Comparison of ENCODE assay signal across 9 cellular contexts in genomic region chr20:53608456-53609413, GRCh38. TPM values are rescaled to one million over a fixed set of nuclear protein-coding genes. Genes with fewer than 3 reads are reported as not detected.
DNase-seq lines count a peak whose midpoint lies in the region; ATAC-seq and TF ChIP-seq lines count a peak whose summit lies in the region.
"Had no signal": no experiment of that assay in that cellular context is flagged by ENCODE, and none has a peak within 500 bp of the region (broad histone marks: within the 10 kb centered on the region; RNA-seq: fewer than 3 reads in every experiment).

No MANE protein-coding gene starts in this region.

- intact Hi-C loops in heart right ventricle (cut with DNase I): no loop called here

- ATAC-seq in heart right ventricle: peak in 5 of 8 donors; percentile 47 to 69 (median 61)
- no peak for ATAC-seq in GM18858 (IDR thresholded peaks at IDR 0.05; ENCODE audit: unreplicated experiment)
- ATAC-seq in HG02623 (IDR thresholded peaks at IDR 0.05; ENCODE audit: unreplicated experiment): no peak

- no peaks in the 10 kb centered on the region for H4K20me1 ChIP-seq in smooth muscle cell (ENCODE audit: low read depth)

- peaks cover 12% of the 10 kb centered on the region for H3K36me3 Mint-ChIP-seq in activated CD4-positive, alpha-beta memory T cell treated with anti-CD3 and anti-CD28 coated beads, Interleukin-2, amount 10 ng/mL, durations not matched to agents 7 days and 5 days (ENCODE audit: low read depth)

- peaks cover 33% of the 10 kb centered on the region for H3F3A ChIP-seq in smooth muscle cell (ENCODE audit: low read depth)

- no peaks in the 10 kb centered on the region for H3K27me3 Mint-ChIP-seq in activated CD4-positive, alpha-beta memory T cell treated with anti-CD3 and anti-CD28 coated beads, Interleukin-2, amount 10 ng/mL, durations not matched to agents 7 days and 5 days

- H3K4me1 ChIP-seq in HUES64 (ENCODE audit: insufficient read depth, low read length) (peaks cover 39% of the 10 kb centered on the region), heart right ventricle (peaks cover 0 to 51% (median 14%) of the 10 kb centered on the region in 9 donors), smooth muscle cell (ENCODE audit: low read depth) (peaks cover 35% of the 10 kb centered on the region)

- H3K27me3 ChIP-seq in HUES64 (ENCODE audit: insufficient read depth, low read length): no peaks in the 10 kb centered on the region
- no peaks in the 10 kb centered on the region for H3K27me3 ChIP-seq in heart right ventricle
- no peaks in the 10 kb centered on the region for H3K27me3 ChIP-seq in smooth muscle cell (ENCODE audit: low read depth)
- H3K27me3 ChIP-seq: cardiac muscle cell had no signal

- CTCF ChIA-PET in activated CD4-positive, alpha-beta memory T cell treated with anti-CD3 and anti-CD28 coated beads, Interleukin-2, amount 10 ng/mL, durations not matched to agents 7 days and 5 days (lab: Charles Lee): interaction anchor here (0.6 to 3.0 kb wide), 15 partner anchors 12 to 455 kb away, joined by 3 to 26 read pairs (median 4); partner anchors contain the start of gene ZNF217
- CTCF ChIA-PET in HEK293T (lab: Yijun Ruan, JAX): interaction anchor here (0.5 kb wide), 1 partner anchor 140 kb away, joined by 3 read pairs; no protein-coding TSS in a partner anchor

- peak; percentile 47 for DNase-seq in activated CD4-positive, alpha-beta memory T cell treated with anti-CD3 and anti-CD28 coated beads, Interleukin-2, amount 10 ng/mL, durations not matched to agents 7 days and 5 days
- DNase-seq in heart right ventricle (peak in 1 of 2 donors; percentile 41), smooth muscle cell (lab: John Stamatoyannopoulos, UW; ENCODE audit: unreplicated experiment) (no peak), HEK293T (ENCODE audit: extremely low spot score) (no peak), GM03348 (ENCODE audit: low spot score) (no peak)

- peak overlapping the region; percentile 81 for H3K4me2 ChIP-seq in smooth muscle cell

- POLR2A ChIA-PET in activated CD4-positive, alpha-beta memory T cell treated with anti-CD3 and anti-CD28 coated beads, Interleukin-2, amount 10 ng/mL, durations not matched to agents 7 days and 5 days (lab: Charles Lee): interaction anchor here (0.7 to 4.9 kb wide), 30 partner anchors 12 to 331 kb away, joined by 3 to 115 read pairs (median 5); partner anchors contain the start of gene ZNF217
- POLR2A ChIA-PET in HEK293T (lab: Yijun Ruan, JAX): interaction anchor here (0.9 to 6.0 kb wide), 3 partner anchors 14 to 99 kb away, joined by 3 to 42 read pairs (median 3); no protein-coding TSS in a partner anchor

- H3K4me1 Mint-ChIP-seq in activated CD4-positive, alpha-beta memory T cell treated with anti-CD3 and anti-CD28 coated beads, Interleukin-2, amount 10 ng/mL, durations not matched to agents 7 days and 5 days: peaks cover 37% of the 10 kb centered on the region

- no peak for TF ChIP-seq CTCF in heart right ventricle (IDR thresholded peaks at IDR 0.05)
- TF ChIP-seq CTCF in smooth muscle cell (IDR thresholded peaks at IDR 0.05; ENCODE audit: borderline replicate concordance, insufficient read depth, poor library complexity, severe bottlenecking): no peak

- H3K9me3 Mint-ChIP-seq in activated CD4-positive, alpha-beta memory T cell treated with anti-CD3 and anti-CD28 coated beads, Interleukin-2, amount 10 ng/mL, durations not matched to agents 7 days and 5 days: no peaks in the 10 kb centered on the region

- H3K9me3 ChIP-seq in HUES64 (ENCODE audit: insufficient read depth, low read depth, low read length) (no peaks in the 10 kb centered on the region), heart right ventricle (no peaks in the 10 kb centered on the region), smooth muscle cell (replicated peaks; ENCODE audit: low read depth) (no peaks in the 10 kb centered on the region)

- peak overlapping the region; percentile 93 for H3K27ac Mint-ChIP-seq in activated CD4-positive, alpha-beta memory T cell treated with anti-CD3 and anti-CD28 coated beads, Interleukin-2, amount 10 ng/mL, durations not matched to agents 7 days and 5 days

- H3K36me3 ChIP-seq in HUES64 (ENCODE audit: insufficient read depth, low read length): no peaks in the 10 kb centered on the region
- H3K36me3 ChIP-seq in heart right ventricle: no peaks in the 10 kb centered on the region
- no peaks in the 10 kb centered on the region for H3K36me3 ChIP-seq in smooth muscle cell (ENCODE audit: low read depth)
- H3K36me3 ChIP-seq: cardiac muscle cell had no signal

- H3K27ac ChIP-seq in HUES64 (ENCODE audit: low read depth, low read length) (peak overlapping the region; percentile 51), heart right ventricle (peak overlapping the region in 9 of 10 donors; percentile 9 to 86 (median 51)), smooth muscle cell (ENCODE audit: low read depth) (peak overlapping the region; percentile 96)
- H3K27ac ChIP-seq: cardiac muscle cell had no signal

- H3K4me3 ChIP-seq in HUES64 (ENCODE audit: low read length) (no peak overlapping the region; the same call in 1 of the 2 replicates), heart right ventricle (peak overlapping the region in 1 of 10 donors; percentile 33), smooth muscle cell (peak overlapping the region; percentile 26)
- H3K4me3 ChIP-seq: cardiac muscle cell had no signal

- peak overlapping the region; percentile 80 for H3K4me3 Mint-ChIP-seq in activated CD4-positive, alpha-beta memory T cell treated with anti-CD3 and anti-CD28 coated beads, Interleukin-2, amount 10 ng/mL, durations not matched to agents 7 days and 5 days

- peak overlapping the region; percentile 78 for H2AFZ ChIP-seq in smooth muscle cell (ENCODE audit: low read depth)

- H3K9ac ChIP-seq in HUES64 (ENCODE audit: low read depth, low read length) (peak overlapping the region; percentile 28; the same call in 1 of the 2 replicates), smooth muscle cell (ENCODE audit: low read depth) (peak overlapping the region; percentile 55)

- 89% methylated on average over 35 of the region's 35 CpGs for WGBS in HUES64
- WGBS in heart right ventricle, 2 donors: 75 to 79% methylated on average over 35 of the region's 35 CpGs
- 68% methylated on average over 35 of the region's 35 CpGs for WGBS in smooth muscle cell (ENCODE audit: low lambda C conversion rate)

- H3K79me2 ChIP-seq in smooth muscle cell (ENCODE audit: low read depth): no peaks in the 10 kb centered on the region

TF ChIP-seq in HEK293T, 16 proteins besides CTCF, POLR2A, EP300 and RAD21:
- TF ChIP-seq LEF1 (IDR thresholded peaks at IDR 0.05; ENCODE audit: borderline replicate concordance) (no peak), FOXM1 (IDR thresholded peaks at IDR 0.05; ENCODE audit: borderline replicate concordance) (no peak), ARNT (IDR thresholded peaks at IDR 0.05) (no peak), SUZ12 (IDR thresholded peaks at IDR 0.05) (no peak), HDGF (IDR thresholded peaks at IDR 0.05; ENCODE audit: borderline replicate concordance) (no peak), NFRKB (IDR thresholded peaks at IDR 0.05) (no peak), L3MBTL2 (conservative IDR thresholded peaks at IDR 0.05) (no peak), TARDBP (IDR thresholded peaks at IDR 0.05) (no peak), ELF4 (IDR thresholded peaks at IDR 0.05) (no peak), SP1 (IDR thresholded peaks at IDR 0.05) (no peak), FOXA1 (IDR thresholded peaks at IDR 0.05) (no peak), ZNF384 (IDR thresholded peaks at IDR 0.05) (no peak), PKNOX1 (IDR thresholded peaks at IDR 0.05) (no peak), BHLHE40 (IDR thresholded peaks at IDR 0.05; ENCODE audit: borderline replicate concordance) (no peak), CTBP1 (IDR thresholded peaks at IDR 0.05; ENCODE audit: borderline replicate concordance) (no peak), FOXK2 (IDR thresholded peaks at IDR 0.05) (no peak)
TF ChIP-seq in HEK293T: peak in this region for 0.

RNA-seq across cellular contexts. Expression of gene ZNF217, which starts 15.1 kb away (rescaled TPM):
- polyA plus RNA-seq in HUES64 (2013, experiment 1 of 2): 33.1 TPM
- 40.0 TPM for polyA plus RNA-seq in HUES64 (2013, experiment 2 of 2)
- 10 to 100 TPM; 89.5 to 90.4 TPM for total RNA-seq in activated CD4-positive, alpha-beta memory T cell treated with anti-CD3 and anti-CD28 coated beads, Interleukin-2, amount 10 ng/mL, durations not matched to agents 7 days and 5 days
- 10 to 100 TPM in 3 of 10 donors, 1 to 10 TPM in 7; 7.2 to 18.4 (median 8.5) TPM for total RNA-seq in heart right ventricle
- polyA plus RNA-seq in heart right ventricle: 1 to 10 TPM; 3.3 to 5.3 TPM
- total RNA-seq in smooth muscle cell: 42.2 and 42.9 TPM in 2 replicates
- 3.9 and 8.5 TPM in 2 replicates for polyA plus RNA-seq in smooth muscle cell

Comparison
In these comparisons a context has a peak if more than half of its experiments do, and no peak if none do; other contexts are left out.
1. ATAC-seq: peak in heart right ventricle (5 of 8); none in GM18858 (single experiment) and HG02623 (single experiment).
2. Peak in every context shown above with its lines, with median percentiles within 50 percentile points of each other: H3K27ac ChIP-seq.